ENCODE assay signal across 13 cellular contexts in genomic region chr6:89562114-89562815, GRCh38.
A peak's percentile ranks its signal among the peaks of the same experiment; 100 is the strongest.
DNase-seq lines count a peak whose midpoint lies in the region; ATAC-seq and TF ChIP-seq lines count a peak whose summit lies in the region.
"Had no signal": no experiment of that assay in that cellular context is flagged by ENCODE, and none has a peak within 500 bp of the region (broad histone marks: within the 10 kb centered on the region; RNA-seq: fewer than 3 reads in every experiment).

No MANE protein-coding gene starts in this region.

- H3K9me3 ChIP-seq in right atrium auricular region = no peaks in the 10 kb centered on the region

- no peak for TF ChIP-seq CTCF in right atrium auricular region (IDR thresholded peaks at IDR 0.05)

- H3K4me1 ChIP-seq in right atrium auricular region = peaks cover 0 to 16% of the 10 kb centered on the region in 2 donors

- ATAC-seq in HG03520 (IDR thresholded peaks at IDR 0.05; ENCODE audit: unreplicated experiment) = no peak
- ATAC-seq in GM19452 (IDR thresholded peaks at IDR 0.05; ENCODE audit: unreplicated experiment) = no peak
- ATAC-seq: naive thymus-derived CD8-positive, alpha-beta T cell; T-cell had no signal

- H3K27me3 ChIP-seq in right atrium auricular region = no peaks in the 10 kb centered on the region
- H3K27me3 ChIP-seq: cardiac muscle cell had no signal

- H3K36me3 ChIP-seq in right atrium auricular region = no peaks in the 10 kb centered on the region
- H3K36me3 ChIP-seq: cardiac muscle cell had no signal

- peak overlapping the region in 1 of 2 donors; percentile 23 for H3K4me3 ChIP-seq in right atrium auricular region
- H3K4me3 ChIP-seq: cardiac muscle cell had no signal

- DNase-seq in ELF-1 (ENCODE audit: low read depth, low spot score) (peak; percentile 21), amygdala (lab: John Stamatoyannopoulos, UW) (peak in 43 of 56 donors; percentile 4 to 80 (median 39)), right atrium auricular region (ENCODE audit: low spot score) (no peak), retina (peak; percentile 73), NCI-H1092 (lab: John Stamatoyannopoulos, UW) (no peak), H4 (ENCODE audit: low spot score) (no peak)
- DNase-seq: activated CD8-positive, alpha-beta memory T cell treated with anti-CD3 and anti-CD28 coated beads, Interleukin-2, amount 50 U/mL, for 4 hours; AML-193; naive thymus-derived CD8-positive, alpha-beta T cell; T-cell had no signal

- peak overlapping the region; percentile 22 to 45 for H3K27ac ChIP-seq in right atrium auricular region
- H3K27ac ChIP-seq: cardiac muscle cell had no signal

Comparison
In these comparisons a context has a peak if more than half of its experiments do, and no peak if none do; other contexts are left out.
1. DNase-seq: peak in ELF-1 (single experiment), amygdala (43 of 56) and retina (single experiment); none in right atrium auricular region (single experiment), NCI-H1092 (single experiment) and H4 (single experiment).